In the genomic region with DNA sequence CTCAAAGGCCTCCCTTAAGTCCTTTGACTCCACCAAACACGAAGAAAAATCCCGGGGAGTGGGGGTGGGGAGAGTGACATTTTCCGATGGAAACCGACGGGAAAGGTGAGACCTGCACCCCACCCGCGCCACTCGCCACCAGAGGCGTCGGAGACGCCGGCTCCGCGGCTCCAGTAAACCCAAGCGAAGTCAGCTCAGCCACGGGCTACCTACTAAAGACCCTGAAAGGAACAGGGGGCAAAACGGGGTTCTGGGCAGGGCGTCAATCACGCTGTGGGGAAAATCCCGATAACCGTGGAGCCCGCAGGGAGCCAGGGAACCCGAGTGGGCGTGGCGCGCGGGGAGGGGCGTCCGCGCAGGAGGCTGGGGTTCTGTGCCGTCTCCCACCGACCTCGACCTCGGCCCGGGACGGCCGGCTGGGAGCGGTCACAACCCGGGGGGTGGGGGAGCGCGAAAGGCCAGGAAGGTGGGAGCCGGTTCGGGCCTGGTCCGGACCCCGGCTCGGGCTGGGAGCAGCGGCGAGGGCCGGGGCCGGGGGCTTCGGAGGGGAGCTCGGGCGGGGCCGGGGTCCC, we compare ENCODE assay signal across 8 cellular contexts. TPM values are rescaled to one million over a fixed set of nuclear protein-coding genes. Genes with fewer than 3 reads are reported as not detected.
DNase-seq lines count a peak whose midpoint lies in the region; ATAC-seq and TF ChIP-seq lines count a peak whose summit lies in the region.

No MANE protein-coding gene starts in this region.

- peak overlapping the region; percentile 85 for H3K4me3 ChIP-seq in brain microvascular endothelial cell (ENCODE audit: low read depth, low read length)

- H3K27me3 ChIP-seq in brain microvascular endothelial cell (replicated peaks), result no peaks in the 10 kb centered on the region

- peak; percentile 49 for TF ChIP-seq CTCF in brain microvascular endothelial cell (IDR thresholded peaks at IDR 0.05; ENCODE audit: low read depth, low read length, missing control alignments)

- DNase-seq in NCI-H1417 (lab: John Stamatoyannopoulos, UW) (peak in 2 of 3 experiments; percentile 40 to 58), NCI-H1417 treated with DMSO at 0.1 percent for 48 hours (lab: John Stamatoyannopoulos, UW) (no peak), T-helper 22 cell (ENCODE audit: low read depth) (peak; percentile 54), brain microvascular endothelial cell (no peak), left colon (peak in 1 of 2 donors; percentile 62), NCI-H1092 treated with DMSO at 0.1 percent for 48 hours (lab: John Stamatoyannopoulos, UW) (no peak)
- DNase-seq in stimulated activated CD4-positive, alpha-beta T cell treated with anti-CD3 and anti-CD28 coated beads, Interleukin-4, amount 100 ng/mL, for 48 hours (ENCODE audit: low read depth in 2 of 2), result peak; percentile 29 to 38

- ATAC-seq in HG03064 (IDR thresholded peaks at IDR 0.05; ENCODE audit: low read depth, unreplicated experiment) (peak; percentile 37), left colon (peak; percentile 44)

- H3K27ac ChIP-seq in brain microvascular endothelial cell, result peak overlapping the region; percentile 73

- in situ Hi-C loops in brain microvascular endothelial cell (cut with HindIII; ENCODE audit: low pct_ligation_motif_present, low sequenced_read_pairs), result no loop called here

- intact Hi-C loops in left colon (cut with DNase I, micrococcal nuclease), result no loop called here

- H3K36me3 ChIP-seq in brain microvascular endothelial cell (replicated peaks), result peaks cover 15% of the 10 kb centered on the region

RNA-seq across cellular contexts. Expression of a gene that starts 0.6 kb away (rescaled TPM):
- total RNA-seq in left colon, result 10 to 100 TPM; 67.1 to 77.9 TPM

RNA-seq across cellular contexts. Expression of a gene that starts 50.8 kb away (rescaled TPM):
- 10 to 100 TPM; 29.4 to 29.5 TPM for total RNA-seq in left colon

Comparison
In these comparisons a context has a peak if more than half of its experiments do, and no peak if none do; other contexts are left out.
1. DNase-seq: peak in NCI-H1417 (2 of 3), T-helper 22 cell (single experiment) and stimulated activated CD4-positive, alpha-beta T cell treated with anti-CD3 and anti-CD28 coated beads, Interleukin-4, amount 100 ng/mL, for 48 hours (2 of 2); none in NCI-H1417 treated with DMSO at 0.1 percent for 48 hours (single experiment), brain microvascular endothelial cell (single experiment) and NCI-H1092 treated with DMSO at 0.1 percent for 48 hours (single experiment).